9 cellular contexts compared by ENCODE assay signal in the genomic region with DNA sequence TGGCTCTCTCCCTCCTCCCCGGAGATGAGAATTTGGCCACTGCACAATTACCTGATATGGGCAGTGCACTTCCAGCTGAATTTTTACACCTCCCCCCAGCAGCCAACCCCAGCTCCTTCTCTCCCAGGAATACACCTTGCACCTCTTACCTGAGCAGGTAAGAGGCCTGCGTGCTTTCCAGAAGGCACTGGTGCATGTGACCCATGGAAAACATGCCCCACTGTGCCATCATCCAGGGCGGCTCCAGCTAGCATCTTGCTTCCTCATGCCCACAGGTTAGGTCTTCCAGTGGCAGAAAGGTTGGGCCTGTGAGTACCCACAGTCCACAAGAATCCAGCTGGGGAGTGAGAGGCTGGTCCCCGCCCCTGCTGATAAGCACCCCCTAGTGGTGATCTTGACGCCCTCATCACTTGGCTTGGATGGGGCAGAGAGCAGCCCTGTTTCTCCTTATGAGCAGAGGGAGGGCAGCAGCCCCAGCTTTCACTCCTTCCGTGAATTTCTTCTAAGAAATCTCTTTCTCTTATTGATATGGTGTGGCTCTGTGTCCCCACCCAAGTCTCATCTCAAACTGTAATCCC. TPM values are rescaled to one million over a fixed set of nuclear protein-coding genes. Genes with fewer than 3 reads are reported as not detected.
DNase-seq lines count a peak whose midpoint lies in the region; ATAC-seq and TF ChIP-seq lines count a peak whose summit lies in the region.
"Had no signal": no experiment of that assay in that cellular context is flagged by ENCODE, and none has a peak within 500 bp of the region (broad histone marks: within the 10 kb centered on the region; RNA-seq: fewer than 3 reads in every experiment).

No MANE protein-coding gene starts in this region.

- H3K79me1 ChIP-seq in IMR-90 (ENCODE audit: low read depth in 1 of 2, low read length in 2 of 2): no peaks in the 10 kb centered on the region

- CTCF ChIA-PET in IMR-90 (lab: Yijun Ruan, JAX): interaction anchor here (0.6 kb wide), 1 partner anchor 110 kb away, joined by 3 read pairs; no protein-coding TSS in a partner anchor

- no peak overlapping the region for H4K91ac ChIP-seq in IMR-90 (ENCODE audit: insufficient read depth, low read depth, low read length)

- no peaks in the 10 kb centered on the region for H3K9me1 ChIP-seq in IMR-90 (ENCODE audit: insufficient read depth, low read length)

- TF ChIP-seq CTCF in IMR-90 (conservative IDR thresholded peaks at IDR 0.05; ENCODE audit: low read depth, low read length): peak; percentile 18; the same call in 1 of the 2 replicates
- TF ChIP-seq CTCF in fibroblast of mammary gland (conservative IDR thresholded peaks at IDR 0.05; ENCODE audit: control insufficient read depth, insufficient read depth, low read depth, low read length): peak; percentile 26
- TF ChIP-seq CTCF in coronary artery (IDR thresholded peaks at IDR 0.05): no peak

- no peak overlapping the region for H3K56ac ChIP-seq in IMR-90 (ENCODE audit: extremely low read depth, insufficient read depth, low read length)

- no peak overlapping the region for H3K27ac Mint-ChIP-seq in activated CD4-positive, alpha-beta T cell treated with anti-CD3 and anti-CD28 coated beads, Interleukin-2, amount 10 ng/mL, durations not matched to agents 24 days and 14 days
- H3K27ac Mint-ChIP-seq: B cell had no signal

- H3K9me3 ChIP-seq in IMR-90 (ENCODE audit: control insufficient read depth, insufficient read depth, low read length): no peaks in the 10 kb centered on the region

- no peaks in the 10 kb centered on the region for H3K27me3 ChIP-seq in IMR-90 (ENCODE audit: control insufficient read depth, insufficient read depth, low read length)

- no peak overlapping the region for H2BK20ac ChIP-seq in IMR-90 (ENCODE audit: low read depth, low read length)

- H3K36me3 ChIP-seq in IMR-90 (ENCODE audit: control insufficient read depth, insufficient read depth, low read length): no peaks in the 10 kb centered on the region

- H3K36me3 Mint-ChIP-seq in activated CD4-positive, alpha-beta T cell treated with anti-CD3 and anti-CD28 coated beads, Interleukin-2, amount 10 ng/mL, durations not matched to agents 24 days and 14 days (ENCODE audit: low read depth): peaks cover 7% of the 10 kb centered on the region

- DNase-seq in NCI-H1436 (lab: John Stamatoyannopoulos, UW): peak; percentile 31
- no peak for DNase-seq in NCI-H1436 treated with DMSO at 0.1 percent for 48 hours (lab: John Stamatoyannopoulos, UW)
- no peak for DNase-seq in IMR-90
- peak; percentile 82 for DNase-seq in activated CD4-positive, alpha-beta T cell treated with anti-CD3 and anti-CD28 coated beads, Interleukin-2, amount 10 ng/mL, durations not matched to agents 24 days and 14 days
- DNase-seq in fibroblast of mammary gland (ENCODE audit: low read depth): peak; percentile 7
- DNase-seq in stimulated activated CD4-positive, alpha-beta T cell treated with anti-CD3 and anti-CD28 coated beads, Interleukin-4, amount 100 ng/mL, for 4 hours: peak; percentile 20 to 28
- DNase-seq in cerebellar nuclear complex (lab: John Stamatoyannopoulos, UW): no peak
- DNase-seq in coronary artery (ENCODE audit: low spot score): no peak

- no peaks in the 10 kb centered on the region for H3K27me3 Mint-ChIP-seq in activated CD4-positive, alpha-beta T cell treated with anti-CD3 and anti-CD28 coated beads, Interleukin-2, amount 10 ng/mL, durations not matched to agents 24 days and 14 days

- POLR2A ChIA-PET in IMR-90 (lab: Charles Lee; ENCODE audit: unreplicated experiment): no interaction called here

- no TSS peak for BruUV-seq in IMR-90 (replicated peaks; lab: Mats Ljungman, UMichigan)

- H2BK15ac ChIP-seq in IMR-90 (ENCODE audit: low read depth, low read length): no peak overlapping the region

- H3K4me3 ChIP-seq in IMR-90 (ENCODE audit: insufficient read depth, low read depth, low read length) (no peak overlapping the region), fibroblast of mammary gland (ENCODE audit: control insufficient read depth, low read depth, low read length) (no peak overlapping the region), coronary artery (no peak overlapping the region)

- H2AK5ac ChIP-seq in IMR-90 (ENCODE audit: low read depth, low read length): no peak overlapping the region

- H3K4ac ChIP-seq in IMR-90 (ENCODE audit: low read depth, low read length): no peak overlapping the region

- no peak overlapping the region for H2BK120ac ChIP-seq in IMR-90 (ENCODE audit: low read depth, low read length)

- no peak for TF ChIP-seq POLR2A in IMR-90 (IDR thresholded peaks at IDR 0.05; ENCODE audit: low read depth, low read length)

- no peaks in the 10 kb centered on the region for H3K4me1 ChIP-seq in IMR-90 (ENCODE audit: control insufficient read depth, insufficient read depth, low read length)

- H3K14ac ChIP-seq in IMR-90 (replicated peaks; ENCODE audit: low read depth, low read length): no peak overlapping the region

- H3K4me3 Mint-ChIP-seq in activated CD4-positive, alpha-beta T cell treated with anti-CD3 and anti-CD28 coated beads, Interleukin-2, amount 10 ng/mL, durations not matched to agents 24 days and 14 days: no peak overlapping the region
- H3K4me3 Mint-ChIP-seq: B cell had no signal

- intact Hi-C loops in IMR-90 (cut with micrococcal nuclease): no loop called here
- intact Hi-C loops in activated CD4-positive, alpha-beta T cell treated with anti-CD3 and anti-CD28 coated beads, Interleukin-2, amount 10 ng/mL, durations not matched to agents 24 days and 14 days (cut with micrococcal nuclease): loop anchor here (5.0 kb wide), 1 partner anchor 345 kb away; no protein-coding TSS in a partner anchor

- H2BK5ac ChIP-seq in IMR-90 (ENCODE audit: low read depth, low read length, poor library complexity, severe bottlenecking): no peak overlapping the region

- 20% methylated on average over 1 of the region's 6 CpGs; no CpG with 5 or more reads in 1 of the 2 experiments for WGBS in IMR-90 (ENCODE audit: extremely low coverage in 2 of 2, insufficient read length in 1 of 2), 2 experiments

- no peak overlapping the region for H2AFZ ChIP-seq in IMR-90 (replicated peaks; ENCODE audit: low read length, poor library complexity)

- dilution Hi-C loops in IMR-90 (cut with HindIII; ENCODE audit: low sequenced_read_pairs, unreplicated experiment): no loop called here

- H3K4me1 Mint-ChIP-seq in activated CD4-positive, alpha-beta T cell treated with anti-CD3 and anti-CD28 coated beads, Interleukin-2, amount 10 ng/mL, durations not matched to agents 24 days and 14 days: no peaks in the 10 kb centered on the region
- H3K4me1 Mint-ChIP-seq: B cell had no signal

- in situ Hi-C loops in IMR-90 (cut with MboI; ENCODE audit: low sequenced_read_pairs): no loop called here

- no peak overlapping the region for H3K9ac ChIP-seq in IMR-90 (ENCODE audit: low read depth, low read length)

- no peak overlapping the region for H3K27ac ChIP-seq in IMR-90 (ENCODE audit: insufficient read depth, low read length)
- no peak overlapping the region for H3K27ac ChIP-seq in coronary artery

- TF ChIP-seq RAD21 in IMR-90 (IDR thresholded peaks at IDR 0.05; ENCODE audit: low read length): no peak

- no peak; the same call in 1 of the 2 replicates for ATAC-seq in IMR-90 (ENCODE audit: low read depth)

- H3K23ac ChIP-seq in IMR-90 (ENCODE audit: low read depth, low read length): no peak overlapping the region

- H4K20me1 ChIP-seq in IMR-90 (ENCODE audit: insufficient read depth, low read length): no peaks in the 10 kb centered on the region

- H3K18ac ChIP-seq in IMR-90 (ENCODE audit: low read depth, low read length): no peak overlapping the region

- H3K9me3 Mint-ChIP-seq in activated CD4-positive, alpha-beta T cell treated with anti-CD3 and anti-CD28 coated beads, Interleukin-2, amount 10 ng/mL, durations not matched to agents 24 days and 14 days: no peaks in the 10 kb centered on the region

- H4K8ac ChIP-seq in IMR-90 (ENCODE audit: low read depth in 2 of 2, low read length in 2 of 2): no peak overlapping the region

- H2AK9ac ChIP-seq in IMR-90 (replicated peaks; ENCODE audit: low read depth, low read length, poor library complexity): no peak overlapping the region

- no peak overlapping the region for H4K5ac ChIP-seq in IMR-90 (ENCODE audit: low read depth, low read length)

- no peak overlapping the region for H3K4me2 ChIP-seq in IMR-90 (ENCODE audit: low read depth, low read length)

TF ChIP-seq in IMR-90, 13 proteins besides CTCF, POLR2A, EP300 and RAD21:
- no peak for TF ChIP-seq MXI1 (IDR thresholded peaks at IDR 0.05; ENCODE audit: borderline replicate concordance, low read depth, low read length)
TF ChIP-seq in IMR-90: peak in this region for 0.

RNA-seq across cellular contexts. Expression of gene EDARADD, which starts 57.8 kb away (rescaled TPM):
- not detected in 2 replicates for total RNA-seq in IMR-90 (2012; rRNA removed)
- polyA plus RNA-seq in IMR-90 (2012; rRNA removed): not detected in 2 replicates
- not detected in 2 replicates for polyA plus RNA-seq in IMR-90 (2012; cell fraction: cytosol; rRNA removed)
- polyA plus RNA-seq in IMR-90 (2012; cell fraction: nucleus; rRNA removed; ENCODE audit: low replicate concordance): not detected in 2 replicates
- total RNA-seq in activated CD4-positive, alpha-beta T cell treated with anti-CD3 and anti-CD28 coated beads, Interleukin-2, amount 10 ng/mL, durations not matched to agents 24 days and 14 days: 32.0 and 32.6 TPM in 2 replicates
- total RNA-seq: B cell had no signal

Comparison
In these comparisons a context has a peak if more than half of its experiments do, and no peak if none do; other contexts are left out.
1. DNase-seq: peak in NCI-H1436 (single experiment), activated CD4-positive, alpha-beta T cell treated with anti-CD3 and anti-CD28 coated beads, Interleukin-2, amount 10 ng/mL, durations not matched to agents 24 days and 14 days (single experiment), fibroblast of mammary gland (single experiment) and stimulated activated CD4-positive, alpha-beta T cell treated with anti-CD3 and anti-CD28 coated beads, Interleukin-4, amount 100 ng/mL, for 4 hours (2 of 2); none in NCI-H1436 treated with DMSO at 0.1 percent for 48 hours (single experiment), IMR-90 (single experiment), cerebellar nuclear complex (0 of 2) and coronary artery (single experiment).
2. RNA of gene EDARADD, which starts 57.8 kb away (total RNA-seq): 32.0 to 32.6 TPM in activated CD4-positive, alpha-beta T cell treated with anti-CD3 and anti-CD28 coated beads, Interleukin-2, amount 10 ng/mL, durations not matched to agents 24 days and 14 days; not detected in IMR-90; every median in the first group is over 10 times any median in the second.